In genomic region chr7:69871886-69872592, GRCh38 we compare ENCODE assay signal across 17 cellular contexts.
DNase-seq lines count a peak whose midpoint lies in the region; ATAC-seq and TF ChIP-seq lines count a peak whose summit lies in the region.
"Had no signal": no experiment of that assay in that cellular context is flagged by ENCODE, and none has a peak within 500 bp of the region (broad histone marks: within the 10 kb centered on the region; RNA-seq: fewer than 3 reads in every experiment).

No MANE protein-coding gene starts in this region.

- TF ChIP-seq CTCF in parathyroid adenoma (IDR thresholded peaks at IDR 0.05): no peak

- H3K79me2 ChIP-seq in parathyroid adenoma: no peaks in the 10 kb centered on the region

- H3K4me3 ChIP-seq in adipocyte (ENCODE audit: low read length): no peak overlapping the region
- no peak overlapping the region for H3K4me3 ChIP-seq in parathyroid adenoma (ENCODE audit: low read depth, low read length)
- H3K4me3 ChIP-seq: body of pancreas, thyroid gland had no signal

- H3K27me3 ChIP-seq in adipocyte (replicated peaks; ENCODE audit: control insufficient read depth, insufficient read depth, low read length) (no peaks in the 10 kb centered on the region), parathyroid adenoma (ENCODE audit: control insufficient read depth, insufficient read depth, low read length) (no peaks in the 10 kb centered on the region)
- H3K27me3 ChIP-seq: body of pancreas, thyroid gland had no signal

- peak overlapping the region; percentile 16 for H2AFZ ChIP-seq in parathyroid adenoma

- H3K4me2 ChIP-seq in parathyroid adenoma (ENCODE audit: low read length): no peak overlapping the region

- peak; percentile 92 for ATAC-seq in left ventricle myocardium superior
- ATAC-seq in GM19023 (IDR thresholded peaks at IDR 0.05; ENCODE audit: unreplicated experiment): no peak
- no peak for ATAC-seq in HG02970 (IDR thresholded peaks at IDR 0.05; ENCODE audit: low FRiP score, unreplicated experiment)
- ATAC-seq: body of pancreas had no signal

- H3K36me3 ChIP-seq in adipocyte (ENCODE audit: control insufficient read depth, insufficient read depth, low read length, severe bottlenecking): no peaks in the 10 kb centered on the region
- no peaks in the 10 kb centered on the region for H3K36me3 ChIP-seq in parathyroid adenoma (ENCODE audit: control insufficient read depth, insufficient read depth, low read length)
- H3K36me3 ChIP-seq: thyroid gland had no signal

- peak; percentile 1 for DNase-seq in EH (ENCODE audit: low read depth)
- DNase-seq in adipocyte (ENCODE audit: low read depth): no peak
- DNase-seq in left ventricle myocardium superior: peak; percentile 32
- no peak for DNase-seq in NCI-H748 treated with DMSO at 0.1 percent for 48 hours (lab: John Stamatoyannopoulos, UW)
- no peak for DNase-seq in head of caudate nucleus
- DNase-seq: activated B cell treated with CpG ODN at 0.5 μM for 24 hours; activated gamma-delta T cell treated with Interleukin-2 at 50 U/mL for 16 hours; effector CD4-positive, alpha-beta T cell; Karpas-422; NCI-H1436 treated with DMSO at 0.1 percent for 48 hours; stimulated activated CD4-positive, alpha-beta T cell treated with anti-CD3 and anti-CD28 coated beads, Interleukin-1b, Interleukin-23, amount 100 ng/mL, for 48 hours; stimulated activated CD8-positive, alpha-beta memory T cell treated with anti-CD3 and anti-CD28 coated beads, Interleukin-4, amount 100 ng/mL, for 48 hours; thyroid gland had no signal

- H3K9ac ChIP-seq in adipocyte (ENCODE audit: low read length) (peak overlapping the region; percentile 8), parathyroid adenoma (no peak overlapping the region)

- H3K9me3 ChIP-seq in adipocyte (ENCODE audit: control insufficient read depth, low read length): no peaks in the 10 kb centered on the region
- H3K9me3 ChIP-seq in parathyroid adenoma (ENCODE audit: control insufficient read depth, low read length): no peaks in the 10 kb centered on the region
- H3K9me3 ChIP-seq: body of pancreas, thyroid gland had no signal

- H3K4me1 ChIP-seq in adipocyte (ENCODE audit: control insufficient read depth, insufficient read depth, low read length) (peaks cover 25% of the 10 kb centered on the region), parathyroid adenoma (no peaks in the 10 kb centered on the region)
- H3K4me1 ChIP-seq: thyroid gland had no signal

- intact Hi-C loops in left ventricle myocardium superior (cut with micrococcal nuclease): no loop called here
- intact Hi-C loops in head of caudate nucleus (cut with DNase I): no loop called here

- no peak overlapping the region for H3K27ac ChIP-seq in parathyroid adenoma
- H3K27ac ChIP-seq: body of pancreas, thyroid gland had no signal

Comparison
In these comparisons a context has a peak if more than half of its experiments do, and no peak if none do; other contexts are left out.
1. DNase-seq: peak in EH (single experiment) and left ventricle myocardium superior (single experiment); none in adipocyte (single experiment), NCI-H748 treated with DMSO at 0.1 percent for 48 hours (single experiment) and head of caudate nucleus (0 of 42).